ENCODE assay signal across 1 cellular context in the genomic region with DNA sequence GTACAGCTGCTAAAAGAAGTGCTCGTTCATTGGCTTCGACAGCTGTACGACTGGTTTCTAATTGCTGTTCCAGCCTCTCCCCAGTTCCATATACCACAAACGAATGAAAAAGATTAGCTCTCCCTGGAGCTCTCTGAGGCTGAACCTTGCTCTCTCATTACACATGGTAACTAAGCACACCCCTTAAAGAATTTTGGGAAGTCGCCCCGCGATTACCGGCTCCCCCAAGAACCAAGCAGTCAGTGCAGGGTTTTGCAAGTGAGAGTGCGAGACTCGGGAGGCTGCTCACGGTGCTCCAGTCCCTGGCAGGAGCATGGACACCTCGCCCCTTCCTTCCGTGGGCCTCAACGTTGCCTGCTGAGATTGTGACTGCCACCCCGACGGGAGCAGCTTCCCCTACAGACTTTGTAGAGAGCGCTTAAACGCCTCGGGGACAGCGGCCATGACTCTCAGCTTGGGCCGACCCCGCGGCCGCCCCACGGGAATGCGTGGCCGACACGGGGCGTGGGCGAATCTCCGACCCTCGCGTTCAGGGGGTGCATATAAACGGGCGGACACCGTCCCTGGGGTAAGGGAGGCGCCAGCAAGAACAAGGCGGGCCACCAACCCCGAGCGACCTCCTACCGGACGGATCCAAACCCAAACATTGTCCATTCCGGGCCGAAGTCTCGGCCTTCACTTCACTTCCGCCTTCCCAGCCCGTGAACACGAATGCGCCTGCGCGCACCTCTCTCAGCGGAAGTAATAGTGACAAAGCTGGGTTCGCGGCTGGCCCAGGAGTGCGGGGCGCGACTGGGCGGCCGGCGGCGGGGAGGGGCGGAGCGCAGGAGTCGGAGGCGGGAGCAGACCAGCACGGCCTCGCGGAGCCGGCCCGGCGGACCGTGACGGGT.
TF ChIP-seq lines count a peak whose summit lies in the region.

A gene with protein sequence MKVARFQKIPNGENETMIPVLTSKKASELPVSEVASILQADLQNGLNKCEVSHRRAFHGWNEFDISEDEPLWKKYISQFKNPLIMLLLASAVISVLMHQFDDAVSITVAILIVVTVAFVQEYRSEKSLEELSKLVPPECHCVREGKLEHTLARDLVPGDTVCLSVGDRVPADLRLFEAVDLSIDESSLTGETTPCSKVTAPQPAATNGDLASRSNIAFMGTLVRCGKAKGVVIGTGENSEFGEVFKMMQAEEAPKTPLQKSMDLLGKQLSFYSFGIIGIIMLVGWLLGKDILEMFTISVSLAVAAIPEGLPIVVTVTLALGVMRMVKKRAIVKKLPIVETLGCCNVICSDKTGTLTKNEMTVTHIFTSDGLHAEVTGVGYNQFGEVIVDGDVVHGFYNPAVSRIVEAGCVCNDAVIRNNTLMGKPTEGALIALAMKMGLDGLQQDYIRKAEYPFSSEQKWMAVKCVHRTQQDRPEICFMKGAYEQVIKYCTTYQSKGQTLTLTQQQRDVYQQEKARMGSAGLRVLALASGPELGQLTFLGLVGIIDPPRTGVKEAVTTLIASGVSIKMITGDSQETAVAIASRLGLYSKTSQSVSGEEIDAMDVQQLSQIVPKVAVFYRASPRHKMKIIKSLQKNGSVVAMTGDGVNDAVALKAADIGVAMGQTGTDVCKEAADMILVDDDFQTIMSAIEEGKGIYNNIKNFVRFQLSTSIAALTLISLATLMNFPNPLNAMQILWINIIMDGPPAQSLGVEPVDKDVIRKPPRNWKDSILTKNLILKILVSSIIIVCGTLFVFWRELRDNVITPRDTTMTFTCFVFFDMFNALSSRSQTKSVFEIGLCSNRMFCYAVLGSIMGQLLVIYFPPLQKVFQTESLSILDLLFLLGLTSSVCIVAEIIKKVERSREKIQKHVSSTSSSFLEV (plus strand): TSS at position 845 of the 890 bp plus-strand sequence. CDS start 686 bp downstream, outside the sequence.

TF ChIP-seq in K562, 482 proteins besides CTCF, POLR2A, EP300 and RAD21 (continued from another document and continues in another):
- TF ChIP-seq, protein P1, sequence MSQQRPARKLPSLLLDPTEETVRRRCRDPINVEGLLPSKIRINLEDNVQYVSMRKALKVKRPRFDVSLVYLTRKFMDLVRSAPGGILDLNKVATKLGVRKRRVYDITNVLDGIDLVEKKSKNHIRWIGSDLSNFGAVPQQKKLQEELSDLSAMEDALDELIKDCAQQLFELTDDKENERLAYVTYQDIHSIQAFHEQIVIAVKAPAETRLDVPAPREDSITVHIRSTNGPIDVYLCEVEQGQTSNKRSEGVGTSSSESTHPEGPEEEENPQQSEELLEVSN (IDR thresholded peaks at IDR 0.05; ENCODE audit: borderline replicate concordance in 1 of 2, extremely low read depth in 1 of 2, insufficient read depth in 1 of 2, insufficient read length in 1 of 2, low read depth in 1 of 2, low read length in 1 of 2, poor library complexity in 1 of 2, severe bottlenecking in 1 of 2): peak in 1 of 2 experiments; percentile 63
- no peak for TF ChIP-seq STAT5A (IDR thresholded peaks at IDR 0.05; ENCODE audit: borderline replicate concordance, low read length)
- TF ChIP-seq SETDB1 (IDR thresholded peaks at IDR 0.05; ENCODE audit: low read length): no peak
- no peak for TF ChIP-seq KLF6 (CRISPR knock-in tag; IDR thresholded peaks at IDR 0.05; ENCODE audit: borderline replicate concordance)
- no peak for TF ChIP-seq TEAD4 (IDR thresholded peaks at IDR 0.05; ENCODE audit: low read length)
- no peak for TF ChIP-seq TEAD4 (CRISPR knock-in tag; IDR thresholded peaks at IDR 0.05; ENCODE audit: borderline replicate concordance)
- no peak for TF ChIP-seq NONO (IDR thresholded peaks at IDR 0.05; ENCODE audit: low read depth in 2 of 2, low read length in 1 of 2)
- no peak for TF ChIP-seq SLC30A9 (CRISPR knock-in tag; IDR thresholded peaks at IDR 0.05)
- TF ChIP-seq FOXK1 (CRISPR knock-in tag; IDR thresholded peaks at IDR 0.05; ENCODE audit: borderline replicate concordance): peak; percentile 83; the same call in 1 of the 2 replicates
- TF ChIP-seq POLR2B (IDR thresholded peaks at IDR 0.05; ENCODE audit: low read depth, partially characterized antibody): peak; percentile 82
- TF ChIP-seq, protein P2, sequence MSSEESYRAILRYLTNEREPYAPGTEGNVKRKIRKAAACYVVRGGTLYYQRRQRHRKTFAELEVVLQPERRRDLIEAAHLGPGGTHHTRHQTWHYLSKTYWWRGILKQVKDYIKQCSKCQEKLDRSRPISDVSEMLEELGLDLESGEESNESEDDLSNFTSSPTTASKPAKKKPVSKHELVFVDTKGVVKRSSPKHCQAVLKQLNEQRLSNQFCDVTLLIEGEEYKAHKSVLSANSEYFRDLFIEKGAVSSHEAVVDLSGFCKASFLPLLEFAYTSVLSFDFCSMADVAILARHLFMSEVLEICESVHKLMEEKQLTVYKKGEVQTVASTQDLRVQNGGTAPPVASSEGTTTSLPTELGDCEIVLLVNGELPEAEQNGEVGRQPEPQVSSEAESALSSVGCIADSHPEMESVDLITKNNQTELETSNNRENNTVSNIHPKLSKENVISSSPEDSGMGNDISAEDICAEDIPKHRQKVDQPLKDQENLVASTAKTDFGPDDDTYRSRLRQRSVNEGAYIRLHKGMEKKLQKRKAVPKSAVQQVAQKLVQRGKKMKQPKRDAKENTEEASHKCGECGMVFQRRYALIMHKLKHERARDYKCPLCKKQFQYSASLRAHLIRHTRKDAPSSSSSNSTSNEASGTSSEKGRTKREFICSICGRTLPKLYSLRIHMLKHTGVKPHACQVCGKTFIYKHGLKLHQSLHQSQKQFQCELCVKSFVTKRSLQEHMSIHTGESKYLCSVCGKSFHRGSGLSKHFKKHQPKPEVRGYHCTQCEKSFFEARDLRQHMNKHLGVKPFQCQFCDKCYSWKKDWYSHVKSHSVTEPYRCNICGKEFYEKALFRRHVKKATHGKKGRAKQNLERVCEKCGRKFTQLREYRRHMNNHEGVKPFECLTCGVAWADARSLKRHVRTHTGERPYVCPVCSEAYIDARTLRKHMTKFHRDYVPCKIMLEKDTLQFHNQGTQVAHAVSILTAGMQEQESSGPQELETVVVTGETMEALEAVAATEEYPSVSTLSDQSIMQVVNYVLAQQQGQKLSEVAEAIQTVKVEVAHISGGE (CRISPR knock-in tag; IDR thresholded peaks at IDR 0.05): peak in 1 of 3 experiments; percentile 36; a peak in 1 of 6 replicates
- no peak for TF ChIP-seq ERF (CRISPR knock-in tag; IDR thresholded peaks at IDR 0.05)
- TF ChIP-seq NR4A1 (CRISPR knock-in tag; IDR thresholded peaks at IDR 0.05): no peak
- TF ChIP-seq NR4A1 (tag; IDR thresholded peaks at IDR 0.05): no peak
- no peak for TF ChIP-seq CREBBP (IDR thresholded peaks at IDR 0.05; ENCODE audit: low read depth, low read length)
- no peak for TF ChIP-seq ZNF12 (CRISPR knock-in tag; IDR thresholded peaks at IDR 0.05)
- no peak for TF ChIP-seq CEBPB (tag; IDR thresholded peaks at IDR 0.05)
- TF ChIP-seq CREM (IDR thresholded peaks at IDR 0.05; ENCODE audit: low read depth): peak; percentile 34; the same call in 1 of the 2 replicates
- TF ChIP-seq GTF2F1 (IDR thresholded peaks at IDR 0.05; ENCODE audit: low read depth, low read length): no peak
- TF ChIP-seq ARID2 (IDR thresholded peaks at IDR 0.05): no peak
- no peak for TF ChIP-seq MTF1 (CRISPR knock-in tag; IDR thresholded peaks at IDR 0.05; ENCODE audit: borderline replicate concordance)
- TF ChIP-seq ZNF23 (CRISPR knock-in tag; IDR thresholded peaks at IDR 0.05): no peak
- TF ChIP-seq ZNF778 (CRISPR knock-in tag; IDR thresholded peaks at IDR 0.05): no peak
- TF ChIP-seq, protein P3, sequence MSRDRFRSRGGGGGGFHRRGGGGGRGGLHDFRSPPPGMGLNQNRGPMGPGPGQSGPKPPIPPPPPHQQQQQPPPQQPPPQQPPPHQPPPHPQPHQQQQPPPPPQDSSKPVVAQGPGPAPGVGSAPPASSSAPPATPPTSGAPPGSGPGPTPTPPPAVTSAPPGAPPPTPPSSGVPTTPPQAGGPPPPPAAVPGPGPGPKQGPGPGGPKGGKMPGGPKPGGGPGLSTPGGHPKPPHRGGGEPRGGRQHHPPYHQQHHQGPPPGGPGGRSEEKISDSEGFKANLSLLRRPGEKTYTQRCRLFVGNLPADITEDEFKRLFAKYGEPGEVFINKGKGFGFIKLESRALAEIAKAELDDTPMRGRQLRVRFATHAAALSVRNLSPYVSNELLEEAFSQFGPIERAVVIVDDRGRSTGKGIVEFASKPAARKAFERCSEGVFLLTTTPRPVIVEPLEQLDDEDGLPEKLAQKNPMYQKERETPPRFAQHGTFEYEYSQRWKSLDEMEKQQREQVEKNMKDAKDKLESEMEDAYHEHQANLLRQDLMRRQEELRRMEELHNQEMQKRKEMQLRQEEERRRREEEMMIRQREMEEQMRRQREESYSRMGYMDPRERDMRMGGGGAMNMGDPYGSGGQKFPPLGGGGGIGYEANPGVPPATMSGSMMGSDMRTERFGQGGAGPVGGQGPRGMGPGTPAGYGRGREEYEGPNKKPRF (IDR thresholded peaks at IDR 0.05; ENCODE audit: low read depth, low read length): no peak
- no peak for TF ChIP-seq ZNF696 (CRISPR knock-in tag; conservative IDR thresholded peaks at IDR 0.05)
- peak; percentile 44; the same call in 1 of the 2 replicates for TF ChIP-seq ZNF263 (CRISPR knock-in tag; IDR thresholded peaks at IDR 0.05; ENCODE audit: borderline replicate concordance)
- no peak for TF ChIP-seq HCFC1 (IDR thresholded peaks at IDR 0.05; ENCODE audit: low read depth, low read length)
- no peak for TF ChIP-seq NCOA1 (IDR thresholded peaks at IDR 0.05; ENCODE audit: low read depth)
- TF ChIP-seq CBX2 (IDR thresholded peaks at IDR 0.05; ENCODE audit: insufficient read depth, low read length, poor library complexity, severe bottlenecking): no peak
- TF ChIP-seq FOXK2 (conservative IDR thresholded peaks at IDR 0.05 in 1 of 2, IDR thresholded peaks at IDR 0.05 in 1 of 2; ENCODE audit: low read depth in 2 of 2): no peak
- TF ChIP-seq CXXC5 (CRISPR knock-in tag; IDR thresholded peaks at IDR 0.05): peak; percentile 48
- TF ChIP-seq ATF1 (CRISPR knock-in tag; IDR thresholded peaks at IDR 0.05): no peak
- TF ChIP-seq ATF1 (tag; IDR thresholded peaks at IDR 0.05): no peak
- TF ChIP-seq GATA2 (CRISPR knock-in tag; IDR thresholded peaks at IDR 0.05): no peak
- no peak for TF ChIP-seq GATAD2B (IDR thresholded peaks at IDR 0.05; ENCODE audit: borderline replicate concordance)
- TF ChIP-seq TEAD2 (tag; IDR thresholded peaks at IDR 0.05): no peak
- TF ChIP-seq TGIF2 (CRISPR knock-in tag; IDR thresholded peaks at IDR 0.05): no peak
- no peak for TF ChIP-seq KDM1A (IDR thresholded peaks at IDR 0.05)
- TF ChIP-seq, protein P4, sequence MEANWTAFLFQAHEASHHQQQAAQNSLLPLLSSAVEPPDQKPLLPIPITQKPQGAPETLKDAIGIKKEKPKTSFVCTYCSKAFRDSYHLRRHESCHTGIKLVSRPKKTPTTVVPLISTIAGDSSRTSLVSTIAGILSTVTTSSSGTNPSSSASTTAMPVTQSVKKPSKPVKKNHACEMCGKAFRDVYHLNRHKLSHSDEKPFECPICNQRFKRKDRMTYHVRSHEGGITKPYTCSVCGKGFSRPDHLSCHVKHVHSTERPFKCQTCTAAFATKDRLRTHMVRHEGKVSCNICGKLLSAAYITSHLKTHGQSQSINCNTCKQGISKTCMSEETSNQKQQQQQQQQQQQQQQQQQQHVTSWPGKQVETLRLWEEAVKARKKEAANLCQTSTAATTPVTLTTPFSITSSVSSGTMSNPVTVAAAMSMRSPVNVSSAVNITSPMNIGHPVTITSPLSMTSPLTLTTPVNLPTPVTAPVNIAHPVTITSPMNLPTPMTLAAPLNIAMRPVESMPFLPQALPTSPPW (CRISPR knock-in tag; IDR thresholded peaks at IDR 0.05): no peak
- TF ChIP-seq LARP7 (IDR thresholded peaks at IDR 0.05): no peak
- TF ChIP-seq, protein P5, sequence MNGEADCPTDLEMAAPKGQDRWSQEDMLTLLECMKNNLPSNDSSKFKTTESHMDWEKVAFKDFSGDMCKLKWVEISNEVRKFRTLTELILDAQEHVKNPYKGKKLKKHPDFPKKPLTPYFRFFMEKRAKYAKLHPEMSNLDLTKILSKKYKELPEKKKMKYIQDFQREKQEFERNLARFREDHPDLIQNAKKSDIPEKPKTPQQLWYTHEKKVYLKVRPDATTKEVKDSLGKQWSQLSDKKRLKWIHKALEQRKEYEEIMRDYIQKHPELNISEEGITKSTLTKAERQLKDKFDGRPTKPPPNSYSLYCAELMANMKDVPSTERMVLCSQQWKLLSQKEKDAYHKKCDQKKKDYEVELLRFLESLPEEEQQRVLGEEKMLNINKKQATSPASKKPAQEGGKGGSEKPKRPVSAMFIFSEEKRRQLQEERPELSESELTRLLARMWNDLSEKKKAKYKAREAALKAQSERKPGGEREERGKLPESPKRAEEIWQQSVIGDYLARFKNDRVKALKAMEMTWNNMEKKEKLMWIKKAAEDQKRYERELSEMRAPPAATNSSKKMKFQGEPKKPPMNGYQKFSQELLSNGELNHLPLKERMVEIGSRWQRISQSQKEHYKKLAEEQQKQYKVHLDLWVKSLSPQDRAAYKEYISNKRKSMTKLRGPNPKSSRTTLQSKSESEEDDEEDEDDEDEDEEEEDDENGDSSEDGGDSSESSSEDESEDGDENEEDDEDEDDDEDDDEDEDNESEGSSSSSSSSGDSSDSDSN (IDR thresholded peaks at IDR 0.05; ENCODE audit: borderline replicate concordance in 1 of 2, low read depth in 2 of 2, low read length in 2 of 2): no peak
- no peak for TF ChIP-seq TCF7 (IDR thresholded peaks at IDR 0.05; ENCODE audit: borderline replicate concordance)
- 0 out of 2 replicates have a peak, but pooled peaks have one; percentile 51 for TF ChIP-seq KAT7 (CRISPR knock-in tag; IDR thresholded peaks at IDR 0.05; ENCODE audit: borderline replicate concordance)
- TF ChIP-seq ZNF77 (CRISPR knock-in tag; IDR thresholded peaks at IDR 0.05): no peak
- no peak for TF ChIP-seq TAL1 (IDR thresholded peaks at IDR 0.05)
- TF ChIP-seq NFATC3 (IDR thresholded peaks at IDR 0.05): no peak
- no peak for TF ChIP-seq OTX1 (CRISPR knock-in tag; IDR thresholded peaks at IDR 0.05)
- TF ChIP-seq MTA2 (IDR thresholded peaks at IDR 0.05; ENCODE audit: low read depth): no peak
- TF ChIP-seq MBD2 (IDR thresholded peaks at IDR 0.05; ENCODE audit: borderline replicate concordance, low read depth): no peak; the same call in 1 of the 2 replicates
- no peak for TF ChIP-seq DNMT1 (IDR thresholded peaks at IDR 0.05)
- no peak for TF ChIP-seq MXI1 (IDR thresholded peaks at IDR 0.05; ENCODE audit: low read depth, low read length)
- TF ChIP-seq MCM3 (IDR thresholded peaks at IDR 0.05): no peak
- TF ChIP-seq PCBP2 (IDR thresholded peaks at IDR 0.05; ENCODE audit: low read depth, low read length, poor library complexity, severe bottlenecking): no peak
- no peak for TF ChIP-seq ZNF586 (CRISPR knock-in tag; conservative IDR thresholded peaks at IDR 0.05)
- TF ChIP-seq POLR2H (tag; IDR thresholded peaks at IDR 0.05; ENCODE audit: low read depth): peak; percentile 72
- TF ChIP-seq NFIC (IDR thresholded peaks at IDR 0.05): no peak
- no peak for TF ChIP-seq PTBP1 (IDR thresholded peaks at IDR 0.05; ENCODE audit: low read depth, low read length)
- TF ChIP-seq HOXB6 (CRISPR knock-in tag; IDR thresholded peaks at IDR 0.05; ENCODE audit: borderline replicate concordance): no peak
- no peak for TF ChIP-seq RFX7 (CRISPR knock-in tag; IDR thresholded peaks at IDR 0.05)
- no peak for TF ChIP-seq HDAC3 (IDR thresholded peaks at IDR 0.05; ENCODE audit: borderline replicate concordance, partially characterized antibody)
- no peak for TF ChIP-seq FOSL1 (tag; conservative IDR thresholded peaks at IDR 0.05)
